ENCODE assay signal across 9 cellular contexts in the genomic region with DNA sequence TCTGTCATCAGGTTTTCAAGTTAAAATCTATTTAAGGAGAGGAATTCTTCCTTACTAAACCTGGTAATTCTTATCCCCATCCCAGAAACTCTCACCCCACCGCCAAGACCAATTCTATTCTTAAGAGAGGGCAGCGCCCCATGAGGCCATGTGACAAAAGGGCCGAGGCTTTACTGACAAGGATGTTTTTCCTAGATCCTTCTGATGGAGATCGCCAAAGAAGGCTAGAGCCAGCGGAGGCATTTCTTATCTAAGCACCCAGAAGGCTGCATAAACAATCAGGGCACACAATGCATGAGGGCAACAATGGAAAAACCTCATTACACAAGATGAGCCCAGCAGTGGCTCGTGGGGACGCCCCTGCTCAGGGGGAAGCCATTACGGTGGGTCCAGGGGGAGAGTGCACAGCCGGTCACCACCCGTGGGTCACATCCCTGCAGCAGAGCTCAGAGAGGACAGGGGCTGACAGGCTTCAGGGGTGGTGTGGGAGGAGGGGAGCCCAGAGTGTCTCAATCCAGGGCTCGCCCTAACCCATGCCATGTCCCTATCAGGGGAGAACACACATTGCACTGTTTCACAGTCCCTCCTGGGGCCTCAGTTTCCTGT.
DNase-seq lines count a peak whose midpoint lies in the region; ATAC-seq and TF ChIP-seq lines count a peak whose summit lies in the region.
"Had no signal": no experiment of that assay in that cellular context is flagged by ENCODE, and none has a peak within 500 bp of the region (broad histone marks: within the 10 kb centered on the region; RNA-seq: fewer than 3 reads in every experiment).

No MANE protein-coding gene starts in this region.

- peak; percentile 1 for TF ChIP-seq CTCF in GM10266 (IDR thresholded peaks at IDR 0.05; ENCODE audit: control insufficient read depth, insufficient read depth, low read depth, missing control alignments)
- peak; percentile 63 for TF ChIP-seq CTCF in OCI-LY7 (conservative IDR thresholded peaks at IDR 0.05; ENCODE audit: low read length)

- H3K9me3 ChIP-seq in OCI-LY7 (ENCODE audit: low read length) = no peaks in the 10 kb centered on the region

- peak overlapping the region; percentile 17; the same call in 1 of the 2 replicates for H2AFZ ChIP-seq in OCI-LY7 (ENCODE audit: low read length)

- no peaks in the 10 kb centered on the region for H3K9me2 ChIP-seq in OCI-LY7 (ENCODE audit: insufficient read depth, low read length)

- intact Hi-C loops in OCI-LY7 (cut with micrococcal nuclease; ENCODE audit: unreplicated experiment) = loop anchor here (10.0 kb wide), 1 partner anchor 726 kb away; a partner anchor contains a TSS

- ATAC-seq in GM18867 (IDR thresholded peaks at IDR 0.05; ENCODE audit: unreplicated experiment) (no peak), GM19467 (IDR thresholded peaks at IDR 0.05; ENCODE audit: unreplicated experiment) (no peak)

- H3K4me1 ChIP-seq in OCI-LY7 (ENCODE audit: insufficient read depth, low read length, poor library complexity, severe bottlenecking) = peaks cover 5% of the 10 kb centered on the region

- H3K4me2 ChIP-seq in OCI-LY7 (ENCODE audit: low read length) = no peak overlapping the region; the same call in 1 of the 2 replicates

- H3K4me3 ChIP-seq in OCI-LY7 (ENCODE audit: low read depth, low read length, poor library complexity, severe bottlenecking) = no peak overlapping the region

- POLR2A ChIA-PET in OCI-LY7 (lab: Charles Lee) = interaction anchor here (0.6 to 5.5 kb wide), 4 partner anchors 14 to 136 kb away, joined by 4 to 26 read pairs (median 4); no protein-coding TSS in a partner anchor

- no peak for TF ChIP-seq POLR2A in erythroblast (IDR thresholded peaks at IDR 0.05; ENCODE audit: low read length)

- no peaks in the 10 kb centered on the region for H4K20me1 ChIP-seq in OCI-LY7 (ENCODE audit: insufficient read depth, low read length)

- peak overlapping the region; percentile 66 for H3K27ac ChIP-seq in OCI-LY7 (ENCODE audit: low read depth, low read length, poor library complexity, severe bottlenecking)

- no peak for DNase-seq in GM10266 (ENCODE audit: extremely low spot score)
- DNase-seq in OCI-LY7 (ENCODE audit: low spot score) = peak; percentile 43
- DNase-seq in erythroblast (lab: John Stamatoyannopoulos, UW) = peak; percentile 28 to 62
- DNase-seq in retina = peak; percentile 45
- no peak for DNase-seq in NOMO-1 treated with DMSO at 0.1 percent for 48 hours (lab: John Stamatoyannopoulos, UW; ENCODE audit: unreplicated experiment)
- DNase-seq in mucosa of gallbladder (ENCODE audit: low spot score) = no peak
- DNase-seq: NCI-H187 had no signal

- CTCF ChIA-PET in OCI-LY7 (lab: Charles Lee; ENCODE audit: unreplicated experiment) = interaction anchor here (4.3 kb wide), 1 partner anchor 37 kb away, joined by 28 read pairs; no protein-coding TSS in a partner anchor

- no TSS peak for BruUV-seq in OCI-LY7 (replicated peaks; lab: Mats Ljungman, UMichigan)

- H3K79me2 ChIP-seq in OCI-LY7 (ENCODE audit: insufficient read depth, low read depth, low read length) = peaks cover 18% of the 10 kb centered on the region; the same call in 1 of the 2 replicates

- H3K36me3 ChIP-seq in OCI-LY7 (ENCODE audit: insufficient read depth, low read length) = peaks cover 41% of the 10 kb centered on the region

Comparison
In these comparisons a context has a peak if more than half of its experiments do, and no peak if none do; other contexts are left out.
1. DNase-seq: peak in OCI-LY7 (single experiment), erythroblast (2 of 2) and retina (single experiment); none in GM10266 (single experiment), NOMO-1 treated with DMSO at 0.1 percent for 48 hours (single experiment) and mucosa of gallbladder (single experiment).